In the genomic region with DNA sequence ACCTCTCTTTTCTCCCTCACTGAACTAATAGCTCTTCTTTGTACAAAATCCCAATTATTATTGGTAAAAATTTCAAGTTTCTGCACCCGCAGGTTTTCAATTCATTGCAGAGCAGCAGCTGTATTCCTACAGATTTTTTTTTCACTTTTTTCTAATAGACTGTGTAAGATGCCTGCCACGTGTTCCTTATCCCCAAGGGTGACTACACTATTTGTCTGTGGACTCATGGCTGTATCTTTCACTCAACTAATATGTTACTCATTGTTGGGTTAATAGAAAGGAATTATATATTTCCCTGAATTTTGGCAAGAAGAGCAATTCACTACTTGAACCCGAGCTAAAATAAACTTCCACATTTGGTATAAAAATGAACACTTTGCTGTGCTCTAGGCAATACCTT, we compare ENCODE assay signal across 23 cellular contexts.
"Had no signal": no experiment of that assay in that cellular context is flagged by ENCODE, and none has a peak within 500 bp of the region (broad histone marks: within the 10 kb centered on the region; RNA-seq: fewer than 3 reads in every experiment).

No MANE protein-coding gene starts in this region.

- H3K4me1 ChIP-seq: gastrocnemius medialis, heart right ventricle, psoas muscle, right lobe of liver, spleen, testis, tibial nerve, upper lobe of right lung, vagina had no signal

- ATAC-seq: esophagus mucosa; gastrocnemius medialis; heart right ventricle; left lobe of liver; naive thymus-derived CD8-positive, alpha-beta T cell; psoas muscle; right lobe of liver; stimulated activated memory B cell treated with anti-CD40 and anti-IgM and Interleukin-4, amounts not matched to agents 10 μg/mL and 1 μg/mL and 100 μg/mL, for 72 hours; upper lobe of right lung had no signal

- DNase-seq: cortex of kidney; effector memory CD4-positive, alpha-beta T cell; gastrocnemius medialis; heart right ventricle; hypothalamus; islet precursor cell; mammary epithelial cell; naive thymus-derived CD8-positive, alpha-beta T cell; psoas muscle; retina; right lobe of liver; spleen; stimulated activated CD4-positive, alpha-beta T cell treated with anti-CD3 and anti-CD28 coated beads, Interleukin-15, amount 100 ng/mL, for 24 hours; stimulated activated CD4-positive, alpha-beta T cell treated with anti-CD3 and anti-CD28 coated beads, Interleukin-1b, Interleukin-23, amount 100 ng/mL, for 48 hours; stimulated activated CD4-positive, alpha-beta T cell treated with anti-CD3 and anti-CD28 coated beads, Interleukin-4, amount 100 ng/mL, for 24 hours; testis; upper lobe of right lung had no signal

- H3K36me3 ChIP-seq: gastrocnemius medialis, heart right ventricle, neutrophil, right lobe of liver, spleen, tibial nerve, upper lobe of right lung, vagina had no signal

- H3K9me3 ChIP-seq: gastrocnemius medialis, heart right ventricle, neutrophil, psoas muscle, right lobe of liver, spleen, testis, tibial nerve, upper lobe of right lung, vagina had no signal

- H3K27ac ChIP-seq: gastrocnemius medialis, heart right ventricle, neutrophil, psoas muscle, right lobe of liver, spleen, testis, tibial nerve, upper lobe of right lung, vagina had no signal

- H3K4me3 ChIP-seq: gastrocnemius medialis, heart right ventricle, psoas muscle, right lobe of liver, spleen, testis, tibial nerve, upper lobe of right lung, vagina had no signal

- H3K27me3 ChIP-seq: gastrocnemius medialis, heart right ventricle, neutrophil, spleen, testis, tibial nerve, upper lobe of right lung, vagina had no signal
